25 cellular contexts compared by ENCODE assay signal in the genomic region with DNA sequence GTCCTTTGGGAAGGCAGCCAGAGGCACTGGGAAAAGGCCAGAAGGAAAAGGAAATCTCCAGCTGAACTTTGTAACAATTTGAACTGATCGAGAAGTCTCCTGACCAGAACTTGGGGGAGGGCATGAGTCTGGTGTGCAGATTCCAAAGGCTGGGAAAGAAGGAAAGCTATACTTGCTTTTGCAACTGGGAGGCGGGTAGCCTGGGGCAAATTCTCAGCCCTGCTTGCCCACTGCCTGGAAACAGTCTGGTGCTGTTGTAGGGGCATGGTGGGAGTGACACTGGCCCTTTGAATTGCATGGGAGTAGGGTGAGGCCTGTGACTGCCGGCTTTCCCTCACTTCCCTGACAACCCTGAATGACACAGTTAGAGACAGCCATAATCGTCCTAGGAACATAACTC.
"Had no signal": no experiment of that assay in that cellular context is flagged by ENCODE, and none has a peak within 500 bp of the region (broad histone marks: within the 10 kb centered on the region; RNA-seq: fewer than 3 reads in every experiment).

No MANE protein-coding gene starts in this region.

- H3K4me1 ChIP-seq: foreskin keratinocyte, neural progenitor cell, parathyroid adenoma, psoas muscle, right lobe of liver had no signal

- DNase-seq: cortex of kidney; dorsolateral prefrontal cortex; effector memory CD8-positive, alpha-beta T cell; erythroblast; foreskin keratinocyte; head of caudate nucleus; left colon; left ventricle myocardium superior; mesenchymal stem cell; midbrain; nucleus accumbens; psoas muscle; retina; right lobe of liver; stimulated activated CD4-positive, alpha-beta T cell treated with anti-CD3 and anti-CD28 coated beads, Interleukin-4, amount 100 ng/mL, for 24 hours; stimulated activated naive B cell treated with anti-CD40 and anti-IgM and Interleukin-4, amounts not matched to agents 10 μg/mL and 1 μg/mL and 100 μg/mL, for 72 hours; stimulated activated naive CD8-positive, alpha-beta T cell treated with anti-CD3 and anti-CD28 coated beads, Interleukin-15, amount 100 ng/mL, for 72 hours had no signal

- H3K27me3 ChIP-seq: dorsolateral prefrontal cortex, foreskin keratinocyte, hepatocyte, neural progenitor cell, right lobe of liver had no signal

- H3K79me2 ChIP-seq: hepatocyte, parathyroid adenoma had no signal

- H3K9me3 ChIP-seq: psoas muscle, right lobe of liver, thoracic aorta had no signal

- H3K4me1 Mint-ChIP-seq: stimulated activated naive B cell treated with anti-CD40 and anti-IgM and Interleukin-4, amounts not matched to agents 10 μg/mL and 1 μg/mL and 100 μg/mL, for 72 hours; stimulated activated naive CD8-positive, alpha-beta T cell treated with anti-CD3 and anti-CD28 coated beads, Interleukin-15, amount 100 ng/mL, for 72 hours had no signal

- H3K36me3 Mint-ChIP-seq: natural killer cell treated with Interleukin-12 subunit alpha and Interleukin-12 subunit beta and Interleukin-15 and Interleukin-18, amount 100 ng/mL, for 72 hours; neural progenitor cell; stimulated activated naive B cell treated with anti-CD40 and anti-IgM and Interleukin-4, amounts not matched to agents 10 μg/mL and 1 μg/mL and 100 μg/mL, for 72 hours; type B pancreatic cell had no signal

- H3K36me3 ChIP-seq: neural progenitor cell, right lobe of liver, thoracic aorta had no signal

- H3K9me3 Mint-ChIP-seq: type B pancreatic cell had no signal

- FAIRE-seq: urothelium cell line had no signal

- H3K27ac Mint-ChIP-seq: effector memory CD8-positive, alpha-beta T cell; natural killer cell treated with Interleukin-12 subunit alpha and Interleukin-12 subunit beta and Interleukin-15 and Interleukin-18, amount 100 ng/mL, for 72 hours; neural progenitor cell; stimulated activated naive B cell treated with anti-CD40 and anti-IgM and Interleukin-4, amounts not matched to agents 10 μg/mL and 1 μg/mL and 100 μg/mL, for 72 hours; stimulated activated naive CD8-positive, alpha-beta T cell treated with anti-CD3 and anti-CD28 coated beads, Interleukin-15, amount 100 ng/mL, for 72 hours; type B pancreatic cell had no signal

- ATAC-seq: effector memory CD8-positive, alpha-beta T cell; foreskin keratinocyte; left colon; left ventricle myocardium superior; natural killer cell treated with Interleukin-12 subunit alpha and Interleukin-12 subunit beta and Interleukin-15 and Interleukin-18, amount 100 ng/mL, for 72 hours; psoas muscle; right lobe of liver; stimulated activated naive B cell treated with anti-CD40 and anti-IgM and Interleukin-4, amounts not matched to agents 10 μg/mL and 1 μg/mL and 100 μg/mL, for 72 hours; stimulated activated naive CD8-positive, alpha-beta T cell treated with anti-CD3 and anti-CD28 coated beads, Interleukin-15, amount 100 ng/mL, for 72 hours had no signal

- H3K4me3 ChIP-seq: dorsolateral prefrontal cortex, hepatocyte, lung, neural progenitor cell, psoas muscle, right lobe of liver, thoracic aorta had no signal

- H3K9ac ChIP-seq: neural progenitor cell, parathyroid adenoma had no signal

- H3K27me3 Mint-ChIP-seq: natural killer cell treated with Interleukin-12 subunit alpha and Interleukin-12 subunit beta and Interleukin-15 and Interleukin-18, amount 100 ng/mL, for 72 hours; stimulated activated naive B cell treated with anti-CD40 and anti-IgM and Interleukin-4, amounts not matched to agents 10 μg/mL and 1 μg/mL and 100 μg/mL, for 72 hours; stimulated activated naive CD8-positive, alpha-beta T cell treated with anti-CD3 and anti-CD28 coated beads, Interleukin-15, amount 100 ng/mL, for 72 hours; type B pancreatic cell had no signal

- H3K4me3 Mint-ChIP-seq: effector memory CD8-positive, alpha-beta T cell; natural killer cell treated with Interleukin-12 subunit alpha and Interleukin-12 subunit beta and Interleukin-15 and Interleukin-18, amount 100 ng/mL, for 72 hours; neural progenitor cell; stimulated activated naive B cell treated with anti-CD40 and anti-IgM and Interleukin-4, amounts not matched to agents 10 μg/mL and 1 μg/mL and 100 μg/mL, for 72 hours; stimulated activated naive CD8-positive, alpha-beta T cell treated with anti-CD3 and anti-CD28 coated beads, Interleukin-15, amount 100 ng/mL, for 72 hours; type B pancreatic cell had no signal

- H3K4me2 ChIP-seq: hepatocyte, neural progenitor cell had no signal

- H3K27ac ChIP-seq: dorsolateral prefrontal cortex, foreskin keratinocyte, hepatocyte, neural progenitor cell, parathyroid adenoma, psoas muscle, right lobe of liver, thoracic aorta had no signal

- H2AFZ ChIP-seq: hepatocyte, neural progenitor cell, parathyroid adenoma had no signal
